7 cellular contexts compared by ENCODE assay signal in genomic region chr16:67162439-67163163, GRCh38. TPM values are rescaled to one million over a fixed set of nuclear protein-coding genes. Genes with fewer than 3 reads are reported as not detected.
A peak's percentile ranks its signal among the peaks of the same experiment; 100 is the strongest.
DNase-seq lines count a peak whose midpoint lies in the region; TF ChIP-seq lines count a peak whose summit lies in the region.

No MANE protein-coding gene starts in this region.

- WGBS in smooth muscle cell (ENCODE audit: low lambda C conversion rate): 8% methylated on average over 44 of the region's 44 CpGs

- DNase-seq in G401 (ENCODE audit: low spot score) (peak; percentile 61), SK-MEL-5 (ENCODE audit: low read depth, low spot score) (peak; percentile 42), fibroblast of peridontal ligament (ENCODE audit: extremely low read depth) (peak; percentile 29), smooth muscle cell (lab: John Stamatoyannopoulos, UW; ENCODE audit: unreplicated experiment) (no peak), mesenteric fat pad (ENCODE audit: low spot score) (no peak), NCI-H524 treated with DMSO at 0.1 percent for 48 hours (lab: John Stamatoyannopoulos, UW) (no peak)
- no peak for DNase-seq in stimulated activated naive CD4-positive, alpha-beta T cell (lab: John Stamatoyannopoulos, UW)

- H3K79me2 ChIP-seq in smooth muscle cell (ENCODE audit: low read depth): no peaks in the 10 kb centered on the region

- no peaks in the 10 kb centered on the region for H3F3A ChIP-seq in smooth muscle cell (ENCODE audit: low read depth)

- in situ Hi-C loops in G401 (cut with HindIII; ENCODE audit: low sequenced_read_pairs) (no loop called here), SK-MEL-5 (cut with HindIII; ENCODE audit: low pct_unique_long_range_greater_than_20kb, low sequenced_read_pairs) (no loop called here)

- H3K4me3 ChIP-seq in smooth muscle cell: peak overlapping the region; percentile 40

- peak overlapping the region; percentile 87 for H3K4me2 ChIP-seq in smooth muscle cell

- H3K27ac ChIP-seq in smooth muscle cell (ENCODE audit: low read depth): no peak overlapping the region

- H4K20me1 ChIP-seq in smooth muscle cell (ENCODE audit: low read depth): peaks cover 40% of the 10 kb centered on the region

- H3K36me3 ChIP-seq in smooth muscle cell (ENCODE audit: low read depth): no peaks in the 10 kb centered on the region

- TF ChIP-seq CTCF in smooth muscle cell (IDR thresholded peaks at IDR 0.05; ENCODE audit: borderline replicate concordance, insufficient read depth, poor library complexity, severe bottlenecking): no peak

- H3K9me3 ChIP-seq in smooth muscle cell (replicated peaks; ENCODE audit: low read depth): no peaks in the 10 kb centered on the region

- peaks cover 72% of the 10 kb centered on the region for H3K27me3 ChIP-seq in smooth muscle cell (ENCODE audit: low read depth)

- peaks cover 11% of the 10 kb centered on the region for H3K4me1 ChIP-seq in smooth muscle cell (ENCODE audit: low read depth)

- H2AFZ ChIP-seq in smooth muscle cell (ENCODE audit: low read depth): no peak overlapping the region

- no peak overlapping the region for H3K9ac ChIP-seq in smooth muscle cell (ENCODE audit: low read depth)

RNA-seq across cellular contexts. Expression of gene HSF4, which starts 1.9 kb away (rescaled TPM):
- total RNA-seq in G401 (2014; rRNA removed; shearing (Covaris generic)): 17.8 and 17.9 TPM in 2 replicates
- total RNA-seq in SK-MEL-5 (2014; rRNA removed; shearing (Covaris generic)): 28.7 and 40.9 TPM in 2 replicates
- 2.9 and 3.1 TPM in 2 replicates for polyA plus RNA-seq in SK-MEL-5 (2015; cell fraction: cytosol; rRNA removed)
- 815 and 943 TPM in 2 replicates for polyA plus RNA-seq in SK-MEL-5 (2015; cell fraction: nucleus; rRNA removed)
- 2.9 and 6.1 TPM in 2 replicates for total RNA-seq in smooth muscle cell
- 2.9 and 3.9 TPM in 2 replicates for polyA plus RNA-seq in smooth muscle cell
- total RNA-seq in mesenteric fat pad: 29.7 TPM

RNA-seq across cellular contexts. Expression of gene FBXL8, which starts 2.8 kb away (rescaled TPM):
- total RNA-seq in G401 (2014; rRNA removed; shearing (Covaris generic)): 8.2 and 10.4 TPM in 2 replicates
- 5.1 and 6.4 TPM in 2 replicates for total RNA-seq in SK-MEL-5 (2014; rRNA removed; shearing (Covaris generic))
- polyA plus RNA-seq in SK-MEL-5 (2015; cell fraction: cytosol; rRNA removed): 3.8 and 5.0 TPM in 2 replicates
- 164 and 185 TPM in 2 replicates for polyA plus RNA-seq in SK-MEL-5 (2015; cell fraction: nucleus; rRNA removed)
- total RNA-seq in smooth muscle cell (1.9 and 7.7 TPM in 2 replicates), mesenteric fat pad (7.8 TPM)
- 12.0 and 13.5 TPM in 2 replicates for polyA plus RNA-seq in smooth muscle cell

RNA-seq across cellular contexts. Expression of gene TRADD, which starts 2.9 kb away (rescaled TPM):
- 8.8 and 15.4 TPM in 2 replicates for total RNA-seq in G401 (2014; rRNA removed; shearing (Covaris generic))
- total RNA-seq in SK-MEL-5 (2014; rRNA removed; shearing (Covaris generic)): 18.3 and 21.1 TPM in 2 replicates
- polyA plus RNA-seq in SK-MEL-5 (2015; cell fraction: cytosol; rRNA removed): 18.1 and 18.3 TPM in 2 replicates
- polyA plus RNA-seq in SK-MEL-5 (2015; cell fraction: nucleus; rRNA removed): 38.5 and 58.4 TPM in 2 replicates
- total RNA-seq in smooth muscle cell (11.8 and 12.5 TPM in 2 replicates), mesenteric fat pad (19.7 TPM)
- 27.2 and 35.4 TPM in 2 replicates for polyA plus RNA-seq in smooth muscle cell

RNA-seq across cellular contexts. Expression of gene NOL3, which starts 7.7 kb away (rescaled TPM):
- total RNA-seq in G401 (2014; rRNA removed; shearing (Covaris generic)): 13.4 and 17.5 TPM in 2 replicates
- 7.8 and 13.2 TPM in 2 replicates for total RNA-seq in SK-MEL-5 (2014; rRNA removed; shearing (Covaris generic))
- polyA plus RNA-seq in SK-MEL-5 (2015; cell fraction: cytosol; rRNA removed): 11.3 and 15.5 TPM in 2 replicates
- polyA plus RNA-seq in SK-MEL-5 (2015; cell fraction: nucleus; rRNA removed): 73.0 and 87.1 TPM in 2 replicates
- total RNA-seq in smooth muscle cell: 13.9 and 33.0 TPM in 2 replicates
- 36.4 and 47.8 TPM in 2 replicates for polyA plus RNA-seq in smooth muscle cell
- 31.3 TPM for total RNA-seq in mesenteric fat pad

RNA-seq across cellular contexts. Expression of gene B3GNT9, which starts 11.8 kb away (rescaled TPM):
- total RNA-seq in G401 (2014; rRNA removed; shearing (Covaris generic)): 0.55 TPM in 1 of 2 replicates, not detected in the other
- 0.92 and 2.0 TPM in 2 replicates for total RNA-seq in SK-MEL-5 (2014; rRNA removed; shearing (Covaris generic))
- 2.0 and 2.8 TPM in 2 replicates for polyA plus RNA-seq in SK-MEL-5 (2015; cell fraction: cytosol; rRNA removed)
- polyA plus RNA-seq in SK-MEL-5 (2015; cell fraction: nucleus; rRNA removed): 2.7 and 2.9 TPM in 2 replicates
- total RNA-seq in smooth muscle cell (29.9 and 30.7 TPM in 2 replicates), mesenteric fat pad (14.0 TPM)
- 35.5 and 39.3 TPM in 2 replicates for polyA plus RNA-seq in smooth muscle cell

Comparison
In these comparisons a context has a peak if more than half of its experiments do, and no peak if none do; other contexts are left out.
1. DNase-seq: peak in G401 (single experiment), SK-MEL-5 (single experiment) and fibroblast of peridontal ligament (single experiment); none in smooth muscle cell (single experiment), mesenteric fat pad (single experiment), NCI-H524 treated with DMSO at 0.1 percent for 48 hours (single experiment) and stimulated activated naive CD4-positive, alpha-beta T cell (0 of 6).